In the genomic region with DNA sequence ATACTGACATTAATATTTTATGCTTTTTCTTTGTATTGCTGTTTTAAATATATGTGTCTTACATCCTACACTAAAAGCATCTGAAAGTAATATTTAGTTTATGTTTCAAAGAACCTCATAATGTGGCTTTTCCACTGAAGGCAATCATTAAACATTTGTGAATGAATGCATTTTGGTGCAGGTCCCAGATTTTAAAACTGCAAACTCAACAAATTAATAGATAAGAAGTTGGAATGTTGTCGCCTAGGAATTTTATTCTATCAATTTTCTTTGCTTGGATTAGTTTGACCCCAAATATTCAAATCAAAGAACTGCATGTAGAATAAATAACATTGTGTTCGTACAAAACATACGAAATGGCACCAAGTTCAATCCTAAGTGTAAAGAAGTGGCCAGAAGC, we compare ENCODE assay signal across 35 cellular contexts.
"Had no signal": no experiment of that assay in that cellular context is flagged by ENCODE, and none has a peak within 500 bp of the region (broad histone marks: within the 10 kb centered on the region; RNA-seq: fewer than 3 reads in every experiment).

No MANE protein-coding gene starts in this region.

- H3K9me3 Mint-ChIP-seq: activated B cell treated with CpG ODN at 0.5 μM for 24 hours; activated CD4-positive, alpha-beta memory T cell treated with anti-CD3 and anti-CD28 coated beads for 36 hours; activated CD4-positive, alpha-beta T cell treated with anti-CD3 and anti-CD28 coated beads, Interleukin-2, amount 10 ng/mL, durations not matched to agents 24 days and 14 days; activated CD8-positive, alpha-beta T cell treated with anti-CD3 and anti-CD28 coated beads for 36 hours; activated naive CD4-positive, alpha-beta T cell treated with anti-CD3 and anti-CD28 coated beads, Interleukin-2, amount 50 U/mL, for 72 hours; activated naive CD8-positive, alpha-beta T cell treated with anti-CD3 and anti-CD28 coated beads for 36 hours; activated T-cell treated with anti-CD3 and anti-CD28 coated beads, Interleukin-2, amount 50 U/mL, for 4 hours; activated T-cell treated with anti-CD3 and anti-CD28 coated beads, Interleukin-2, amount 50 U/mL, for 72 hours; activated T-helper 1 cell treated with anti-CD3 and anti-CD28 coated beads, Interleukin-12 subunit alpha, Interleukin-12 subunit beta, Interleukin-2, Interleukin-4 antibody, amounts not matched to agents 30 ng/mL and 10 ng/mL and 1 ng/mL, durations not matched to agents 14 hours and 24 hours and 36 hours; activated T-helper 17 cell treated with anti-CD3 and anti-CD28 coated beads, Interleukin-2, amount 50 U/mL, for 72 hours; T-helper 1 cell treated with Interleukin-12 subunit alpha and Interleukin-12 subunit beta and Interleukin-4 antibody, amounts not matched to agents 30 μg/mL and 1 μg/mL, for 36 hours; T-helper 2 cell treated with Interferon-gamma antibody and Interleukin-4, amounts not matched to agents 5 μg/mL and 100 μg/mL, for 36 hours had no signal

- H3K4me3 ChIP-seq: adrenal gland, body of pancreas, breast epithelium had no signal

- H3K27me3 Mint-ChIP-seq: activated B cell treated with CpG ODN at 0.5 μM for 24 hours; activated CD4-positive, alpha-beta memory T cell treated with anti-CD3 and anti-CD28 coated beads for 36 hours; activated CD4-positive, alpha-beta T cell treated with anti-CD3 and anti-CD28 coated beads, Interleukin-2, amount 10 ng/mL, durations not matched to agents 24 days and 14 days; activated CD8-positive, alpha-beta T cell treated with anti-CD3 and anti-CD28 coated beads for 36 hours; activated naive CD8-positive, alpha-beta T cell treated with anti-CD3 and anti-CD28 coated beads for 36 hours; activated T-helper 17 cell treated with anti-CD3 and anti-CD28 coated beads, Interleukin-2, amount 50 U/mL, for 72 hours had no signal

- H3K36me3 ChIP-seq: adrenal gland, breast epithelium had no signal

- FAIRE-seq: TTC549 had no signal

- H3K27me3 ChIP-seq: adrenal gland, body of pancreas, brain microvascular endothelial cell, breast epithelium had no signal

- H3K9me3 ChIP-seq: adrenal gland, body of pancreas, breast epithelium had no signal

- H3K4me3 Mint-ChIP-seq: activated B cell treated with CpG ODN at 0.5 μM for 24 hours; activated CD4-positive, alpha-beta memory T cell treated with anti-CD3 and anti-CD28 coated beads for 36 hours; activated CD4-positive, alpha-beta T cell treated with anti-CD3 and anti-CD28 coated beads, Interleukin-2, amount 10 ng/mL, durations not matched to agents 24 days and 14 days; activated CD8-positive, alpha-beta T cell treated with anti-CD3 and anti-CD28 coated beads for 36 hours; activated naive CD8-positive, alpha-beta T cell treated with anti-CD3 and anti-CD28 coated beads for 36 hours; activated T-cell treated with anti-CD3 and anti-CD28 coated beads, Interleukin-2, amount 50 U/mL, for 4 hours; activated T-cell treated with anti-CD3 and anti-CD28 coated beads, Interleukin-2, amount 50 U/mL, for 72 hours; activated T-helper 1 cell treated with anti-CD3 and anti-CD28 coated beads, Interleukin-12 subunit alpha, Interleukin-12 subunit beta, Interleukin-2, Interleukin-4 antibody, amounts not matched to agents 30 ng/mL and 10 ng/mL and 1 ng/mL, durations not matched to agents 14 hours and 24 hours and 36 hours; activated T-helper 17 cell treated with anti-CD3 and anti-CD28 coated beads, Interleukin-2, amount 50 U/mL, for 72 hours; T-helper 1 cell treated with Interleukin-12 subunit alpha and Interleukin-12 subunit beta and Interleukin-4 antibody, amounts not matched to agents 30 μg/mL and 1 μg/mL, for 36 hours; T-helper 2 cell treated with Interferon-gamma antibody and Interleukin-4, amounts not matched to agents 5 μg/mL and 100 μg/mL, for 36 hours had no signal

- H3K27ac Mint-ChIP-seq: activated B cell treated with CpG ODN at 0.5 μM for 24 hours; activated CD4-positive, alpha-beta memory T cell treated with anti-CD3 and anti-CD28 coated beads for 36 hours; activated CD4-positive, alpha-beta T cell treated with anti-CD3 and anti-CD28 coated beads, Interleukin-2, amount 10 ng/mL, durations not matched to agents 24 days and 14 days; activated CD8-positive, alpha-beta T cell treated with anti-CD3 and anti-CD28 coated beads for 36 hours; activated naive CD4-positive, alpha-beta T cell treated with anti-CD3 and anti-CD28 coated beads, Interleukin-2, amount 50 U/mL, for 72 hours; activated naive CD8-positive, alpha-beta T cell treated with anti-CD3 and anti-CD28 coated beads for 36 hours; activated T-helper 1 cell treated with anti-CD3 and anti-CD28 coated beads, Interleukin-12 subunit alpha, Interleukin-12 subunit beta, Interleukin-2, Interleukin-4 antibody, amounts not matched to agents 30 ng/mL and 10 ng/mL and 1 ng/mL, durations not matched to agents 14 hours and 24 hours and 36 hours; activated T-helper 17 cell treated with anti-CD3 and anti-CD28 coated beads, Interleukin-2, amount 50 U/mL, for 72 hours; T-helper 1 cell treated with Interleukin-12 subunit alpha and Interleukin-12 subunit beta and Interleukin-4 antibody, amounts not matched to agents 30 μg/mL and 1 μg/mL, for 36 hours; T-helper 2 cell treated with Interferon-gamma antibody and Interleukin-4, amounts not matched to agents 5 μg/mL and 100 μg/mL, for 36 hours had no signal

- H3K4me1 ChIP-seq: body of pancreas, breast epithelium had no signal

- ATAC-seq: activated CD8-positive, alpha-beta T cell treated with anti-CD3 and anti-CD28 coated beads for 36 hours; activated naive CD4-positive, alpha-beta T cell treated with anti-CD3 and anti-CD28 coated beads, Interleukin-2, amount 50 U/mL, for 72 hours; activated T-cell treated with anti-CD3 and anti-CD28 coated beads, Interleukin-2, amount 50 U/mL, for 4 hours; activated T-cell treated with anti-CD3 and anti-CD28 coated beads, Interleukin-2, amount 50 U/mL, for 72 hours; activated T-helper 17 cell treated with anti-CD3 and anti-CD28 coated beads, Interleukin-2, amount 50 U/mL, for 72 hours; body of pancreas had no signal

- H3K27ac ChIP-seq: adrenal gland, body of pancreas, brain microvascular endothelial cell, breast epithelium, VCaP had no signal

- DNase-seq: activated B cell treated with CpG ODN at 0.5 μM for 24 hours; activated CD4-positive, alpha-beta memory T cell treated with anti-CD3 and anti-CD28 coated beads for 36 hours; activated CD4-positive, alpha-beta T cell treated with anti-CD3 and anti-CD28 coated beads for 4 hours; activated CD4-positive, alpha-beta T cell treated with anti-CD3 and anti-CD28 coated beads, Interleukin-2, amount 10 ng/mL, durations not matched to agents 24 days and 14 days; activated CD4-positive, alpha-beta T cell treated with anti-CD3 and anti-CD28 coated beads, Interleukin-2, amount 50 U/mL, for 1 hour; activated CD4-positive, alpha-beta T cell treated with anti-CD3 and anti-CD28 coated beads, Interleukin-2, amount 50 U/mL, for 4 hours; activated CD4-positive, CD25-positive, alpha-beta regulatory T cell treated with anti-CD3 and anti-CD28 coated beads, Interleukin-2, amount 50 U/mL, for 72 hours; activated CD8-positive, alpha-beta memory T cell treated with anti-CD3 and anti-CD28 coated beads, Interleukin-2, amount 50 U/mL, for 4 hours; activated CD8-positive, alpha-beta T cell treated with anti-CD3 and anti-CD28 coated beads for 36 hours; activated effector memory CD4-positive, alpha-beta T cell treated with anti-CD3 and anti-CD28 coated beads, Interleukin-2, amount 50 U/mL, for 16 hours; activated gamma-delta T cell treated with Interleukin-2 at 50 U/mL for 16 hours; activated naive CD4-positive, alpha-beta T cell treated with anti-CD3 and anti-CD28 coated beads, Interleukin-2, amount 50 U/mL, for 16 hours; activated naive CD4-positive, alpha-beta T cell treated with Interleukin-2 at 50 U/mL for 16 hours; activated naive CD8-positive, alpha-beta T cell treated with anti-CD3 and anti-CD28 coated beads for 36 hours; activated T-cell treated with anti-CD3 and anti-CD28 coated beads for 4 hours; activated T-cell treated with anti-CD3 and anti-CD28 coated beads, Interleukin-2, amount 50 U/mL, for 1 hour; activated T-cell treated with anti-CD3 and anti-CD28 coated beads, Interleukin-2, amount 50 U/mL, for 4 hours; activated T-cell treated with anti-CD3 and anti-CD28 coated beads, Interleukin-2, amount 50 U/mL, for 72 hours; adrenal gland; amniotic stem cell; aorta; body of pancreas; brain microvascular endothelial cell; central memory CD4-positive, alpha-beta T cell; T-helper 1 cell; T-helper 2 cell; T-helper 9 cell had no signal
